In the genomic region with DNA sequence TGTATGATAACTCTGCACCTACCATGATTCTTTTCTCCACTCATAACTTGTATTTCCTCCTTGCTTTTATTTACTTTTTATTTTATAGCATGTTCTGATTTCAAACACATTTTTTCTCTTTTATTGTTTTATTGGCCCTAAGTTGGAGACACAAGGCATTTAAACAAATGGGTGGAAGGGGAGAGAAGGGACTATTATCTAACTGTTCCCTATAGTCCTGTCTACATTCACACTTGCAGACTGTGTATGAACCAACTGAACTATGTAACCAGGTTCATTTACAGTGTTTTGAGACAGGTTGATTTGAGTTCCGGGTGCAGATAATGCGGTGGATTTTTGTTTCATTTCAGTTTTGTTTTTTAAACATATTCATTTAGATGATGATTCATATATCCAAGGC, we compare ENCODE assay signal across 18 cellular contexts.
DNase-seq lines count a peak whose midpoint lies in the region; ATAC-seq, FAIRE-seq and TF ChIP-seq lines count a peak whose summit lies in the region.
"Had no signal": no experiment of that assay in that cellular context is flagged by ENCODE, and none has a peak within 500 bp of the region (broad histone marks: within the 10 kb centered on the region; RNA-seq: fewer than 3 reads in every experiment).

No MANE protein-coding gene starts in this region.

- 73 to 88% methylated on average over 2 of the region's 2 CpGs for WGBS in pancreas, 2 donors

- no peaks in the 10 kb centered on the region for H3K9me3 ChIP-seq in PC-9 (ENCODE audit: insufficient read depth, low read depth)
- H3K9me3 ChIP-seq in pancreas = no peaks in the 10 kb centered on the region

- FAIRE-seq in pancreas (lab: Jason Lieb, UNC) = peak; percentile 68
- FAIRE-seq: GM12891, H1 had no signal

- no peaks in the 10 kb centered on the region for H4K20me1 ChIP-seq in PC-9 (ENCODE audit: insufficient read depth)

- POLR2A ChIA-PET in PC-9 (lab: Charles Lee; ENCODE audit: unreplicated experiment) = no interaction called here

- DNase-seq in PC-9 (no peak), left colon (no peak), pancreas (no peak), dorsolateral prefrontal cortex (no peak), iPS-NIHi11 (ENCODE audit: low spot score) (no peak)
- DNase-seq: C1 segment of cervical spinal cord; Calu3; CD4-positive, alpha-beta memory T cell; COR-L47; DMS53; DMS79 treated with DMSO at 0.1 percent for 48 hours; GF-D8; GM23248; H7; HCEC 1CT had no signal

- peak overlapping the region; percentile 95 for H2AFZ ChIP-seq in PC-9
- H2AFZ ChIP-seq: GM23248 had no signal

- no peak for TF ChIP-seq CTCF in PC-9 (conservative IDR thresholded peaks at IDR 0.05)
- no peak for TF ChIP-seq CTCF in pancreas (IDR thresholded peaks at IDR 0.05)
- no peak for TF ChIP-seq CTCF in dorsolateral prefrontal cortex (IDR thresholded peaks at IDR 0.05 in 54 of 56, conservative IDR thresholded peaks at IDR 0.05 in 2 of 56; ENCODE audit: low read depth in 1 of 56, partially characterized antibody in 56 of 56)

- no peaks in the 10 kb centered on the region for H3K79me2 ChIP-seq in PC-9 (ENCODE audit: low read depth)

- H3K9me2 ChIP-seq in PC-9 (ENCODE audit: insufficient read depth) = no peaks in the 10 kb centered on the region; the same call in 1 of the 2 replicates

- BruUV-seq in PC-9 (replicated peaks; lab: Mats Ljungman, UMichigan) = TSS peak; percentile 58

- peak overlapping the region; percentile 80 for H3K4me2 ChIP-seq in PC-9

- no peaks in the 10 kb centered on the region for H3F3A ChIP-seq in PC-9 (ENCODE audit: insufficient read depth, low read depth)

- H3K4me3 ChIP-seq in PC-9 (peak overlapping the region; percentile 62), pancreas (no peak overlapping the region), dorsolateral prefrontal cortex (no peak overlapping the region)
- H3K4me3 ChIP-seq: GM23248 had no signal

- peaks cover 9% of the 10 kb centered on the region; the same call in 1 of the 2 replicates for H3K4me1 ChIP-seq in PC-9 (replicated peaks; ENCODE audit: insufficient read depth)
- no peaks in the 10 kb centered on the region for H3K4me1 ChIP-seq in pancreas

- no peaks in the 10 kb centered on the region for H3K36me3 ChIP-seq in PC-9 (ENCODE audit: low read depth)
- H3K36me3 ChIP-seq in pancreas = no peaks in the 10 kb centered on the region

- ATAC-seq in left colon = peak; percentile 99
- ATAC-seq in pancreas = no peak
- ATAC-seq in HG02970 (IDR thresholded peaks at IDR 0.05; ENCODE audit: low FRiP score, unreplicated experiment) = no peak

- H3K27ac ChIP-seq in PC-9 = no peak overlapping the region
- H3K27ac ChIP-seq in pancreas = no peak overlapping the region
- no peak overlapping the region for H3K27ac ChIP-seq in dorsolateral prefrontal cortex
- H3K27ac ChIP-seq: GM23248 had no signal

- CTCF ChIA-PET in PC-9 (lab: Charles Lee) = no interaction called here

- H3K27me3 ChIP-seq in PC-9 (ENCODE audit: insufficient read depth, low read depth) (no peaks in the 10 kb centered on the region), pancreas (peaks cover 0 to 5% (median 0%) of the 10 kb centered on the region in 4 donors), dorsolateral prefrontal cortex (peaks cover 0 to 2% (median 0%) of the 10 kb centered on the region in 45 donors)

- intact Hi-C loops in PC-9 (cut with micrococcal nuclease; ENCODE audit: unreplicated experiment) (no loop called here), left colon (cut with DNase I, micrococcal nuclease) (no loop called here), pancreas (cut with DNase I) (no loop called here), dorsolateral prefrontal cortex (cut with DNase I) (no loop called here)
